8 cellular contexts compared by ENCODE assay signal in the genomic region with DNA sequence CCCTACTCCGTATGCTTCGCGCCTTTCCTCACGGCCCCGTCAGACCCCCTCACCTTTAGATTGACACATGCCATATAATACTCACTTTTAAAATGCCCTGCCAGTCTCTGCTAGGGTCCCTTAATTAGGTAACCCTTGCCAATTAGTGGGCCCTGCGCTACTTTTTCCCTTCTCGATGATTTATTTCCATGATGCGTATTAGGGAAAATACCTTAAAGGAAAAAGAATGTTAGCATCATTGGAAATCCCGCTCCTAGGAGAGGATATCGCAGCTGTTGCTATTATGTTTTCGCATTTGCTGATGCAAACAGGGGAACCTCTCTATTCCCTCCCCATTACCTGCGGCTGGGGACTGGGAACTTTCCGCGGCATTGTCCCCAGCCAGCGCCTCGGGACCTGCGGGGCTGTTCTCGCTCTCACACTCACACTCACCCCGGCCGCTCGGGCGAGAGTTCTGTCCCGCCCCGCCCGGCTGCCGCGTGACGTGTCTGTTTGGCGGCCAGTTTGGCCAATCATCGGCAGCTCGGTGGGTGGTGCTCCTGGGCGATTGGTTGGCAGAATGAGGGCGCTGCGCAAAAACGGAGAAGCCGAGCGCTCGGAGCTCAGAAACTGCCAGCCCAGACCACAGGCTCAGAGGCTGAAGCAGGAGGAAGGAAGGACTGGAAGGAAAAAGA. TPM values are rescaled to one million over a fixed set of nuclear protein-coding genes. Genes with fewer than 3 reads are reported as not detected.
A peak's percentile ranks its signal among the peaks of the same experiment; 100 is the strongest.
DNase-seq lines count a peak whose midpoint lies in the region; ATAC-seq and TF ChIP-seq lines count a peak whose summit lies in the region.

Gene PCDH10, plus strand, starts transcription at position 605 of the 674 bp plus-strand sequence. CDS start 847 bp downstream, outside the sequence.

- H3K27me3 Mint-ChIP-seq in central memory CD8-positive, alpha-beta T cell = peaks cover 60% of the 10 kb centered on the region

- H3K27me3 ChIP-seq in A673 (replicated peaks; ENCODE audit: insufficient read depth, low read depth, low read length, poor library complexity) = no peaks in the 10 kb centered on the region
- H3K27me3 ChIP-seq in gastrocnemius medialis = peaks cover 82 to 86% (median 82%) of the 10 kb centered on the region in 3 donors

- DNase-seq in A673 (ENCODE audit: low spot score) (peak; percentile 96), RWPE1 (ENCODE audit: low spot score) (peak; percentile 93), iPS-NIHi7 (ENCODE audit: extremely low spot score) (peak; percentile 88), gastrocnemius medialis (peak; percentile 58 to 73)
- DNase-seq in central memory CD8-positive, alpha-beta T cell (ENCODE audit: low spot score in 2 of 2) = no peak
- no peak for DNase-seq in stimulated activated naive CD4-positive, alpha-beta T cell treated with Interleukin-2 at 50 U/mL for 16 hours (lab: John Stamatoyannopoulos, UW)

- intact Hi-C loops in A673 (cut with micrococcal nuclease; ENCODE audit: unreplicated experiment) = loop anchor here (5.0 kb wide), 1 partner anchor 1783 kb away; no protein-coding TSS in a partner anchor
- intact Hi-C loops in gastrocnemius medialis (cut with DNase I; ENCODE audit: low total_unique reads) = no loop called here

- POLR2A ChIA-PET in A673 (lab: Charles Lee; ENCODE audit: low non-redundant PET) = interaction anchor here (0.7 kb wide), 2 partner anchors 22 to 368 kb away, joined by 3 to 4 read pairs; no protein-coding TSS in a partner anchor
- POLR2A ChIA-PET in RWPE1 (lab: Yijun Ruan, JAX; ENCODE audit: low non-redundant PET) = no interaction called here

- no peak within 1 kb of the TSS for H3K4me3 Mint-ChIP-seq in central memory CD8-positive, alpha-beta T cell

- H3K36me3 ChIP-seq in A673 (ENCODE audit: insufficient read depth, low read length, poor library complexity, severe bottlenecking) = no peaks in the 10 kb centered on the region
- no peaks in the 10 kb centered on the region for H3K36me3 ChIP-seq in gastrocnemius medialis

- BruUV-seq in A673 (replicated peaks; lab: Mats Ljungman, UMichigan) = no TSS peak

- no peaks in the 10 kb centered on the region for H3K9me3 Mint-ChIP-seq in central memory CD8-positive, alpha-beta T cell

- H3K27ac ChIP-seq in A673 (ENCODE audit: low read depth, low read length, poor library complexity, severe bottlenecking) = peak within 1 kb of the TSS; percentile 4
- 0 out of 2 replicates have a peak within 1 kb of the TSS, but pooled peaks have one; percentile 4 for H3K27ac ChIP-seq in RWPE1
- H3K27ac ChIP-seq in gastrocnemius medialis = no peak within 1 kb of the TSS

- peaks cover 4% of the 10 kb centered on the region for H3K4me1 ChIP-seq in A673 (ENCODE audit: insufficient read depth, low read length, poor library complexity, severe bottlenecking)
- H3K4me1 ChIP-seq in gastrocnemius medialis = peaks cover 26 to 55% of the 10 kb centered on the region in 2 donors

- H3K9me3 ChIP-seq in A673 (ENCODE audit: low read depth, low read length, poor library complexity, severe bottlenecking) (no peaks in the 10 kb centered on the region), gastrocnemius medialis (no peaks in the 10 kb centered on the region)

- no peaks in the 10 kb centered on the region for H3K4me1 Mint-ChIP-seq in central memory CD8-positive, alpha-beta T cell

- ATAC-seq in GM18861 (IDR thresholded peaks at IDR 0.05; ENCODE audit: unreplicated experiment) (peak; percentile 87), HG03520 (IDR thresholded peaks at IDR 0.05; ENCODE audit: unreplicated experiment) (peak; percentile 68), gastrocnemius medialis (peak; percentile 80 to 83)
- no peak for ATAC-seq in central memory CD8-positive, alpha-beta T cell (replicated peaks; ENCODE audit: extremely low read depth, poor library complexity, severe bottlenecking)

- TF ChIP-seq CTCF in A673 (conservative IDR thresholded peaks at IDR 0.05; ENCODE audit: low read depth, low read length) (no peak), RWPE1 (conservative IDR thresholded peaks at IDR 0.05; ENCODE audit: low read depth) (no peak), gastrocnemius medialis (IDR thresholded peaks at IDR 0.05 in 4 of 5, conservative IDR thresholded peaks at IDR 0.05 in 1 of 5) (no peak)

- in situ Hi-C loops in gastrocnemius medialis (cut with MboI; ENCODE audit: low sequenced_read_pairs in 4 of 4) = no loop called here

- H3K4me3 ChIP-seq in A673 (ENCODE audit: low read depth, low read length, poor library complexity, severe bottlenecking) = peak within 1 kb of the TSS; percentile 63
- H3K4me3 ChIP-seq in gastrocnemius medialis = peak within 1 kb of the TSS; percentile 40 to 53 (median 47)

- H3K36me3 Mint-ChIP-seq in central memory CD8-positive, alpha-beta T cell (ENCODE audit: insufficient read depth) = peaks cover 1% of the 10 kb centered on the region

- H3K27ac Mint-ChIP-seq in central memory CD8-positive, alpha-beta T cell (ENCODE audit: low read depth) = peak within 1 kb of the TSS; percentile 42

- peak in 1 of 2 donors; percentile 41 for TF ChIP-seq POLR2A in gastrocnemius medialis (IDR thresholded peaks at IDR 0.05)

- CTCF ChIA-PET in A673 (lab: Charles Lee) = no interaction called here
- CTCF ChIA-PET in RWPE1 (lab: Yijun Ruan, JAX) = no interaction called here

RNA-seq across cellular contexts. Expression of gene PCDH10, which starts in this region (rescaled TPM):
- total RNA-seq in A673 (2021) (40.6 and 43.4 TPM in 2 replicates), gastrocnemius medialis (under 1 TPM in 1 of 4 donors, not detected in 3; 0.04 TPM)

Comparison
In these comparisons a context has a peak if more than half of its experiments do, and no peak if none do; other contexts are left out.
1. RNA of gene PCDH10 (total RNA-seq): 40.6 to 43.4 TPM in A673; 0.04 TPM in gastrocnemius medialis; every median in the first group is over 10 times any median in the second.
2. Peak in DNase-seq, ATAC-seq and H3K4me3 ChIP-seq in gastrocnemius medialis; RNA of the gene not detected or under 1 TPM.
3. DNase-seq: peak in A673 (single experiment), RWPE1 (single experiment) and iPS-NIHi7 (single experiment); none in central memory CD8-positive, alpha-beta T cell (0 of 2) and stimulated activated naive CD4-positive, alpha-beta T cell treated with Interleukin-2 at 50 U/mL for 16 hours (single experiment).
4. H3K27ac ChIP-seq: peak in A673 (single experiment) and RWPE1 (single experiment); none in gastrocnemius medialis (0 of 4).